In genomic region chr2:117127680-117128079, GRCh38 we compare ENCODE assay signal across 16 cellular contexts.
"Had no signal": no experiment of that assay in that cellular context is flagged by ENCODE, and none has a peak within 500 bp of the region (broad histone marks: within the 10 kb centered on the region; RNA-seq: fewer than 3 reads in every experiment).

No MANE protein-coding gene starts in this region.

- ATAC-seq: left ventricle myocardium superior; SK-N-SH treated with all-trans-retinoic acid at 6 μM for 48 hours; stimulated activated memory B cell treated with anti-CD40 and anti-IgM and Interleukin-4, amounts not matched to agents 10 μg/mL and 1 μg/mL and 100 μg/mL, for 72 hours had no signal

- H3K36me3 Mint-ChIP-seq: stimulated activated memory B cell treated with anti-CD40 and anti-IgM and Interleukin-4, amounts not matched to agents 10 μg/mL and 1 μg/mL and 100 μg/mL, for 72 hours had no signal

- H3K27ac Mint-ChIP-seq: stimulated activated memory B cell treated with anti-CD40 and anti-IgM and Interleukin-4, amounts not matched to agents 10 μg/mL and 1 μg/mL and 100 μg/mL, for 72 hours had no signal

- H3K4me3 ChIP-seq: ascending aorta, cardiac muscle cell, coronary artery, esophagus squamous epithelium, uterus had no signal

- DNase-seq: activated CD4-positive, CD25-positive, alpha-beta regulatory T cell treated with anti-CD3 and anti-CD28 coated beads, Interleukin-2, amount 50 U/mL, for 72 hours; activated naive CD4-positive, alpha-beta T cell; activated T-cell treated with anti-CD3 and anti-CD28 coated beads for 4 hours; effector CD8-positive, alpha-beta T cell; esophagus squamous epithelium; head of caudate nucleus; left ventricle myocardium superior; stimulated activated CD4-positive, alpha-beta T cell treated with anti-CD3 and anti-CD28 coated beads, Interleukin-2, amount 100 ng/mL, for 48 hours; T-helper 1 cell; T1000; uterus had no signal

- H3K4me3 Mint-ChIP-seq: stimulated activated memory B cell treated with anti-CD40 and anti-IgM and Interleukin-4, amounts not matched to agents 10 μg/mL and 1 μg/mL and 100 μg/mL, for 72 hours had no signal

- H3K27me3 Mint-ChIP-seq: stimulated activated memory B cell treated with anti-CD40 and anti-IgM and Interleukin-4, amounts not matched to agents 10 μg/mL and 1 μg/mL and 100 μg/mL, for 72 hours had no signal

- H3K4me1 Mint-ChIP-seq: stimulated activated memory B cell treated with anti-CD40 and anti-IgM and Interleukin-4, amounts not matched to agents 10 μg/mL and 1 μg/mL and 100 μg/mL, for 72 hours had no signal
